Comparison of ENCODE assay signal across 8 cellular contexts in the genomic region with DNA sequence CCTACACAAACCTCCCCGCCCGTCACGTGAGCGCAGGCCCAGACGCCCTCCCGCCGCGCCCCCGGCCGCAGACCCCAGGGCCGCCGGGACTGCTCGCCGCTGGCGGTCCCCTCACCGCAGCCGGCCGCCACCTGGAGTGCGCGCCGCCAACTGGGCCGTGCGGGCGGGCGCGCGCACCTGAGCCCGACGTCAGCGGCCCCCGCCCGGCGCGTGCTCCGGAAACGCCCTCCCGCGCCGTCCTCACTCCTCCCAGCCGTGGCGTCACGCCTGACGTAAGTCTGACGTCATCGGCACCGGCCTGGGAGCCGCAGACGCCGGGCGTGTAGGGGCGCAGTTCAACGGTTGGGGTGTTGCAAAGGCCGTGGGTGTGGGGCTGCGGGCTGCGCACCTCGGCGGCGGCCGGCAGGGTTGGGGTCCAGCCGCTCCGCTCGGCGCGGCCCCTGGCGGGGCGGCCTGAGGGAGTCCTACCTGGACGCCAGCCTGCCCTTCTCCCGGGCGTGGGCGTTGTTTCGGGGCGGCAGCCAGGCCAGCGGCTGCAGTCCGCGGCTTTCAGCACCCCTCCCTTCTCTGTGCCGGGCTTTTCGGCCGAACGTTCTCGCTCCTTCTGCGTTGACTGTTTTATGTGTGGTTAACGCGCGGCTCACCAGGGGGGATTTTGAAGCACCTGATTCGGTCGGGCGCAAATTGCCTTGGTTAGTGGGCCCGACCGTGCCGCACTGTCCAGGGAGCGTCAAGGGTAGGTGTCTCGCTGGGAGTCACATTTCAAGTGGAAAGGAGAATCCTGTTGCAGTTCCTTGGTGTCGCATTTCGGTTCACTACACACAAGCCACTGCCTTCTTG. TPM values are rescaled to one million over a fixed set of nuclear protein-coding genes. Genes with fewer than 3 reads are reported as not detected.
DNase-seq lines count a peak whose midpoint lies in the region; ATAC-seq and TF ChIP-seq lines count a peak whose summit lies in the region.

TSS of gene JOSD1 (minus strand) at position 155 of the 840 bp plus-strand sequence. CDS start 956 bp downstream, outside the sequence.

- no peaks in the 10 kb centered on the region for H3K9me3 ChIP-seq in OCI-LY7 (ENCODE audit: low read length)

- H3K4me3 ChIP-seq in OCI-LY7 (ENCODE audit: low read depth, low read length, poor library complexity, severe bottlenecking): peak within 1 kb of the TSS; percentile 91

- peaks cover 32% of the 10 kb centered on the region for H3K36me3 ChIP-seq in OCI-LY7 (ENCODE audit: insufficient read depth, low read length)

- H3K27ac ChIP-seq in OCI-LY7 (ENCODE audit: low read depth, low read length, poor library complexity, severe bottlenecking): peak within 1 kb of the TSS; percentile 75

- POLR2A ChIA-PET in OCI-LY7 (lab: Charles Lee): interaction anchor here (4.7 kb wide), 1 partner anchor 19 kb away, joined by 18 read pairs; the partner anchor contains the start of gene TOMM22

- H3K9me2 ChIP-seq in OCI-LY7 (ENCODE audit: insufficient read depth, low read length): no peaks in the 10 kb centered on the region

- peak within 1 kb of the TSS; percentile 78; the same call in 1 of the 2 replicates for H2AFZ ChIP-seq in OCI-LY7 (ENCODE audit: low read length)

- H3K4me1 ChIP-seq in OCI-LY7 (ENCODE audit: insufficient read depth, low read length, poor library complexity, severe bottlenecking): peaks cover 71% of the 10 kb centered on the region

- peak; percentile 98 for DNase-seq in COLO668 (lab: John Stamatoyannopoulos, UW; ENCODE audit: unreplicated experiment)
- DNase-seq in HuH-7.5 (ENCODE audit: low spot score): peak; percentile 79
- DNase-seq in OCI-LY7 (ENCODE audit: low spot score): peak; percentile 96
- DNase-seq in activated T-cell treated with anti-CD3 and anti-CD28 coated beads for 4 hours: peak; percentile 98
- DNase-seq in epidermal melanocyte (ENCODE audit: insufficient read length, low spot score): peak; percentile 63
- DNase-seq in middle frontal gyrus (ENCODE audit: extremely low spot score, low spot score): peak; percentile 91
- DNase-seq in stimulated activated CD8-positive, alpha-beta memory T cell treated with anti-CD3 and anti-CD28 coated beads, Interleukin-2, amount 100 ng/mL, for 1 hour (ENCODE audit: low read depth in 2 of 2): peak; percentile 95 to 97

- peaks cover 37% of the 10 kb centered on the region for H3K79me2 ChIP-seq in OCI-LY7 (ENCODE audit: insufficient read depth, low read depth, low read length)

- H4K20me1 ChIP-seq in OCI-LY7 (ENCODE audit: insufficient read depth, low read length): peaks cover 8% of the 10 kb centered on the region; the same call in 1 of the 2 replicates

- BruUV-seq in OCI-LY7 (replicated peaks; lab: Mats Ljungman, UMichigan): TSS peak; percentile 93

- intact Hi-C loops in OCI-LY7 (cut with micrococcal nuclease; ENCODE audit: unreplicated experiment): loop anchor here (10.0 kb wide), 1 partner anchor 646 kb away; the partner anchor contains the start of gene PICK1

- no peak for TF ChIP-seq CTCF in OCI-LY7 (conservative IDR thresholded peaks at IDR 0.05; ENCODE audit: low read length)

- H3K4me2 ChIP-seq in OCI-LY7 (ENCODE audit: low read length): peak within 1 kb of the TSS; percentile 95

- CTCF ChIA-PET in OCI-LY7 (lab: Charles Lee; ENCODE audit: unreplicated experiment): no interaction called here

- peak; percentile 51 for ATAC-seq in GM21381 (IDR thresholded peaks at IDR 0.05; ENCODE audit: unreplicated experiment)

RNA-seq across cellular contexts. Expression of gene JOSD1, which starts in this region (rescaled TPM):
- total RNA-seq in OCI-LY7 (2014; rRNA removed; shearing (Covaris generic)): 46.6 and 50.4 TPM in 2 replicates
- total RNA-seq in OCI-LY7 (2022): 54.7 and 56.3 TPM in 2 replicates

Comparison
In these comparisons a context has a peak if more than half of its experiments do, and no peak if none do; other contexts are left out.
1. Peak in every context shown above with its lines: DNase-seq, ATAC-seq, H3K4me3 ChIP-seq and H3K27ac ChIP-seq.